In the genomic region with DNA sequence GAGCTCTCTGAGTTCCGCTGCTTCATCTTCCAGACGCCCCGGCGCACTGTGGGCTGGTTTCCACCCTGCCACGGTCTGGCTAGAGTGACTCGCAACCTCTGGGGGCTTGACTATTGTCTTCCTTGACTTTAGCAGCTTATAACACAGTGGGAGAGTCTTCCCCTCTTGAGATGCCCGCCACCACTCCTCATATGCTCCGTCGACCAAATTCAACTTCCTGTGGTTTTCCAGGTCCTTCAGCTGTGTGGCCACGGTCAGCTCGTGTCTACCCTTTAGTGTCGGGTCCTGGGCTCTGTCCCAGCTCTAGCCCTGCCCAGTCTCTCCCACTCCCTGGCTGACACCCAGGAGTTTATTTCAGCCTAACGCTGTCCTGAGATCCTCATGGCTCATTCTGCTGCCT, we compare ENCODE assay signal across 10 cellular contexts. TPM values are rescaled to one million over a fixed set of nuclear protein-coding genes. Genes with fewer than 3 reads are reported as not detected.
DNase-seq lines count a peak whose midpoint lies in the region; ATAC-seq, FAIRE-seq and TF ChIP-seq lines count a peak whose summit lies in the region.
"Had no signal": no experiment of that assay in that cellular context is flagged by ENCODE, and none has a peak within 500 bp of the region (broad histone marks: within the 10 kb centered on the region; RNA-seq: fewer than 3 reads in every experiment).

No MANE protein-coding gene starts in this region.

- peak; percentile 32 for ATAC-seq in activated CD8-positive, alpha-beta T cell treated with anti-CD3 and anti-CD28 coated beads for 36 hours
- ATAC-seq in activated CD8-positive, alpha-beta T cell treated with anti-CD3 and anti-CD28 coated beads, Interleukin-2, amount 10 ng/mL, durations not matched to agents 7 days and 5 days: no peak
- peak; percentile 47 for ATAC-seq in left lung

- H3K27me3 ChIP-seq in left lung (peaks cover 5 to 60% of the 10 kb centered on the region in 2 donors), testis (no peaks in the 10 kb centered on the region)

- POLR2A ChIA-PET in activated CD8-positive, alpha-beta T cell treated with anti-CD3 and anti-CD28 coated beads for 36 hours (lab: Charles Lee): interaction anchor here (0.8 to 6.4 kb wide), 3 partner anchors 14 to 317 kb away, joined by 3 to 65 read pairs (median 3); no protein-coding TSS in a partner anchor
- POLR2A ChIA-PET in activated CD8-positive, alpha-beta T cell treated with anti-CD3 and anti-CD28 coated beads, Interleukin-2, amount 10 ng/mL, durations not matched to agents 7 days and 5 days (lab: Charles Lee): no interaction called here

- H3K9me3 Mint-ChIP-seq in activated CD8-positive, alpha-beta T cell treated with anti-CD3 and anti-CD28 coated beads for 36 hours: no peaks in the 10 kb centered on the region
- H3K9me3 Mint-ChIP-seq in activated CD8-positive, alpha-beta T cell treated with anti-CD3 and anti-CD28 coated beads, Interleukin-2, amount 10 ng/mL, durations not matched to agents 7 days and 5 days (ENCODE audit: insufficient read depth): no peaks in the 10 kb centered on the region

- intact Hi-C loops in activated CD8-positive, alpha-beta T cell treated with anti-CD3 and anti-CD28 coated beads for 36 hours (cut with micrococcal nuclease): no loop called here
- intact Hi-C loops in left lung (cut with DNase I) (no loop called here), testis (cut with DNase I; ENCODE audit: low total_unique reads) (no loop called here)

- no peaks in the 10 kb centered on the region for H3K9me3 ChIP-seq in left lung
- no peaks in the 10 kb centered on the region for H3K9me3 ChIP-seq in testis

- CTCF ChIA-PET in activated CD8-positive, alpha-beta T cell treated with anti-CD3 and anti-CD28 coated beads for 36 hours (lab: Charles Lee): interaction anchor here (1.1 to 3.1 kb wide), 4 partner anchors 16 to 37 kb away, joined by 4 to 19 read pairs (median 4); no protein-coding TSS in a partner anchor
- CTCF ChIA-PET in activated CD8-positive, alpha-beta T cell treated with anti-CD3 and anti-CD28 coated beads, Interleukin-2, amount 10 ng/mL, durations not matched to agents 7 days and 5 days (lab: Charles Lee): interaction anchor here (0.8 to 2.4 kb wide), 4 partner anchors 10 to 99 kb away, joined by 3 to 6 read pairs (median 3); no protein-coding TSS in a partner anchor

- peaks cover 24% of the 10 kb centered on the region for H3K27me3 Mint-ChIP-seq in activated CD8-positive, alpha-beta T cell treated with anti-CD3 and anti-CD28 coated beads for 36 hours
- H3K27me3 Mint-ChIP-seq in activated CD8-positive, alpha-beta T cell treated with anti-CD3 and anti-CD28 coated beads, Interleukin-2, amount 10 ng/mL, durations not matched to agents 7 days and 5 days (ENCODE audit: low read depth): peaks cover 25% of the 10 kb centered on the region

- FAIRE-seq in HTR-8/SVneo (lab: Jason Lieb, UNC): no peak

- H3K4me3 ChIP-seq in left lung (no peak overlapping the region), testis (no peak overlapping the region)

- TF ChIP-seq POLR2A in testis (IDR thresholded peaks at IDR 0.05): no peak

- peaks cover 2% of the 10 kb centered on the region in 2 donors for H3K4me1 ChIP-seq in left lung
- peaks cover 5% of the 10 kb centered on the region for H3K4me1 ChIP-seq in testis

- peaks cover 53% of the 10 kb centered on the region for H3K4me1 Mint-ChIP-seq in activated CD8-positive, alpha-beta T cell treated with anti-CD3 and anti-CD28 coated beads for 36 hours (ENCODE audit: low read depth)
- H3K4me1 Mint-ChIP-seq in activated CD8-positive, alpha-beta T cell treated with anti-CD3 and anti-CD28 coated beads, Interleukin-2, amount 10 ng/mL, durations not matched to agents 7 days and 5 days (ENCODE audit: low read depth): peaks cover 44% of the 10 kb centered on the region

- TF ChIP-seq CTCF in activated CD8-positive, alpha-beta T cell treated with anti-CD3 and anti-CD28 coated beads for 36 hours (IDR thresholded peaks at IDR 0.05): no peak
- no peak for TF ChIP-seq CTCF in left lung (IDR thresholded peaks at IDR 0.05)
- TF ChIP-seq CTCF in testis (IDR thresholded peaks at IDR 0.05): no peak

- DNase-seq in activated CD8-positive, alpha-beta T cell treated with anti-CD3 and anti-CD28 coated beads for 36 hours: peak; percentile 52
- DNase-seq in activated CD8-positive, alpha-beta T cell treated with anti-CD3 and anti-CD28 coated beads, Interleukin-2, amount 10 ng/mL, durations not matched to agents 7 days and 5 days: no peak
- DNase-seq in amniotic epithelial cell (ENCODE audit: low read depth) (peak; percentile 8), left lung (no peak), testis (peak; percentile 43), HTR-8/SVneo (ENCODE audit: insufficient read length, low spot score) (no peak), ureter (ENCODE audit: low spot score) (no peak), cortex of kidney (lab: John Stamatoyannopoulos, UW) (no peak)
- DNase-seq: midbrain had no signal

- H3K36me3 Mint-ChIP-seq in activated CD8-positive, alpha-beta T cell treated with anti-CD3 and anti-CD28 coated beads for 36 hours (ENCODE audit: low read depth): no peaks in the 10 kb centered on the region
- peaks cover 7% of the 10 kb centered on the region for H3K36me3 Mint-ChIP-seq in activated CD8-positive, alpha-beta T cell treated with anti-CD3 and anti-CD28 coated beads, Interleukin-2, amount 10 ng/mL, durations not matched to agents 7 days and 5 days (ENCODE audit: low read depth)

- no peak overlapping the region for H3K27ac ChIP-seq in left lung
- no peak overlapping the region for H3K27ac ChIP-seq in testis
- H3K27ac ChIP-seq: epithelial cell of prostate had no signal

- H3K4me3 Mint-ChIP-seq in activated CD8-positive, alpha-beta T cell treated with anti-CD3 and anti-CD28 coated beads for 36 hours: peak overlapping the region; percentile 27
- no peak overlapping the region for H3K4me3 Mint-ChIP-seq in activated CD8-positive, alpha-beta T cell treated with anti-CD3 and anti-CD28 coated beads, Interleukin-2, amount 10 ng/mL, durations not matched to agents 7 days and 5 days

- H3K36me3 ChIP-seq in left lung (no peaks in the 10 kb centered on the region), testis (ENCODE audit: low read depth, missing control alignments) (no peaks in the 10 kb centered on the region)

- 27 to 54% methylated on average over 13 of the region's 13 CpGs for WGBS in testis, 2 donors

- no peak overlapping the region for H3K27ac Mint-ChIP-seq in activated CD8-positive, alpha-beta T cell treated with anti-CD3 and anti-CD28 coated beads for 36 hours
- H3K27ac Mint-ChIP-seq in activated CD8-positive, alpha-beta T cell treated with anti-CD3 and anti-CD28 coated beads, Interleukin-2, amount 10 ng/mL, durations not matched to agents 7 days and 5 days: no peak overlapping the region

RNA-seq across cellular contexts. Expression of a gene that starts 28.2 kb away (rescaled TPM):
- total RNA-seq in activated CD8-positive, alpha-beta T cell treated with anti-CD3 and anti-CD28 coated beads for 36 hours: 10 to 100 TPM; 21.2 to 21.3 TPM
- total RNA-seq in activated CD8-positive, alpha-beta T cell treated with anti-CD3 and anti-CD28 coated beads, Interleukin-2, amount 10 ng/mL, durations not matched to agents 7 days and 5 days: 1 to 10 TPM; 3.3 TPM
- total RNA-seq in left lung: 10 to 100 TPM; 19.6 to 19.9 TPM
- 1 to 10 TPM; 5.2 TPM for total RNA-seq in testis
- polyA plus RNA-seq in testis (ENCODE audit: insufficient read depth, low read depth, low replicate concordance): 13.0 TPM
- 54.6 TPM for total RNA-seq in ureter

Comparison
In these comparisons a context has a peak if more than half of its experiments do, and no peak if none do; other contexts are left out.
1. DNase-seq: peak in activated CD8-positive, alpha-beta T cell treated with anti-CD3 and anti-CD28 coated beads for 36 hours (single experiment), amniotic epithelial cell (single experiment) and testis (single experiment); none in activated CD8-positive, alpha-beta T cell treated with anti-CD3 and anti-CD28 coated beads, Interleukin-2, amount 10 ng/mL, durations not matched to agents 7 days and 5 days (single experiment), left lung (0 of 2), HTR-8/SVneo (single experiment), ureter (single experiment) and cortex of kidney (single experiment).